In genomic region chr1:209564904-209565303, GRCh38 we compare ENCODE assay signal across 22 cellular contexts. TPM values are rescaled to one million over a fixed set of nuclear protein-coding genes. Genes with fewer than 3 reads are reported as not detected.
"Had no signal": no experiment of that assay in that cellular context is flagged by ENCODE, and none has a peak within 500 bp of the region (broad histone marks: within the 10 kb centered on the region; RNA-seq: fewer than 3 reads in every experiment).

No MANE protein-coding gene starts in this region.

- H3K9me3 ChIP-seq: stomach had no signal

- H3K4me1 ChIP-seq: parathyroid adenoma had no signal

- DNase-seq: activated CD4-positive, alpha-beta T cell treated with anti-CD3 and anti-CD28 coated beads, Interleukin-2, amount 50 U/mL, for 1 hour; activated CD4-positive, CD25-positive, alpha-beta regulatory T cell treated with anti-CD3 and anti-CD28 coated beads, Interleukin-2, amount 50 U/mL, for 72 hours; activated CD8-positive, alpha-beta memory T cell treated with anti-CD3 and anti-CD28 coated beads, Interleukin-2, amount 50 U/mL, for 48 hours; activated effector memory CD4-positive, alpha-beta T cell treated with anti-CD3 and anti-CD28 coated beads, Interleukin-2, amount 50 U/mL, for 16 hours; activated naive CD4-positive, alpha-beta T cell treated with anti-CD3 and anti-CD28 coated beads, Interleukin-2, amount 50 U/mL, for 16 hours; activated T-cell treated with anti-CD3 and anti-CD28 coated beads, Interleukin-2, amount 50 U/mL, for 48 hours; aorta; erythroblast; hypothalamus; islet precursor cell; stimulated activated CD4-positive, alpha-beta T cell treated with anti-CD3 and anti-CD28 coated beads, Interleukin-4, amount 100 ng/mL, for 24 hours; stomach had no signal

- H3K36me3 ChIP-seq: stomach had no signal

- ATAC-seq: left lobe of liver; natural killer cell treated with Interleukin-12 subunit alpha and Interleukin-12 subunit beta and Interleukin-15 and Interleukin-18, amount 100 ng/mL, for 72 hours; stimulated activated effector memory CD8-positive, alpha-beta T cell treated with anti-CD3 and anti-CD28 coated beads, Interleukin-12 subunit alpha, Interleukin-12 subunit beta, amount 100 ng/mL, for 72 hours had no signal

- H3K9ac ChIP-seq: parathyroid adenoma had no signal

- FAIRE-seq: endometrium, frontal cortex had no signal

- H3K4me3 ChIP-seq: coronary artery, lung, smooth muscle cell, stomach had no signal

- H3K27ac ChIP-seq: coronary artery, parathyroid adenoma, stomach, VCaP had no signal

- H3K4me2 ChIP-seq: smooth muscle cell had no signal

- H2AFZ ChIP-seq: parathyroid adenoma had no signal

RNA-seq across cellular contexts. Expression of gene CAMK1G, which starts 18.6 kb away (rescaled TPM):
- polyA plus RNA-seq: smooth muscle cell had no signal
